ENCODE assay signal across 1 cellular context in the genomic region with DNA sequence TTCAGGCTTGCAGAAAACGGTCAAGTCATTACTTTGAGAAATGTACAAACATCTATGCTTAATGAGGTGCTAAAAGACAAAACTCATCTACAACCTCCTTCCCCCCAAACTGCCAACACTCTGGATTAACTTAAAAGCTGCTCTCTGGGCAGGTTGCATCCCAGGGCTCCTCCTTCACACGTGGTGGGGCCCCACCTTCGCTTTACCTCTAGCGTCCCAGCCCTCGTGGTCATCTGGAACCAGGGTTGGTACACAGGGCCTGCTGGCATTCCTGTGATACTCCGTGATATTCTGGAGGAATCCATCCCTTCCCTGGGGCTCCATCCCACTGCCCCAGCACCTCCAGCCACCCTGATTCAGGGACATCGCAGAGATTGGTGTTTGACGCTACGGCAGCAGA.
TF ChIP-seq lines count a peak whose summit lies in the region.

No MANE protein-coding gene starts in this region.

TF ChIP-seq in SK-N-SH, 30 proteins besides CTCF, POLR2A, EP300 and RAD21 (continued from another document):
- TF ChIP-seq, protein P1, sequence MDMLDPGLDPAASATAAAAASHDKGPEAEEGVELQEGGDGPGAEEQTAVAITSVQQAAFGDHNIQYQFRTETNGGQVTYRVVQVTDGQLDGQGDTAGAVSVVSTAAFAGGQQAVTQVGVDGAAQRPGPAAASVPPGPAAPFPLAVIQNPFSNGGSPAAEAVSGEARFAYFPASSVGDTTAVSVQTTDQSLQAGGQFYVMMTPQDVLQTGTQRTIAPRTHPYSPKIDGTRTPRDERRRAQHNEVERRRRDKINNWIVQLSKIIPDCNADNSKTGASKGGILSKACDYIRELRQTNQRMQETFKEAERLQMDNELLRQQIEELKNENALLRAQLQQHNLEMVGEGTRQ (IDR thresholded peaks at IDR 0.05; ENCODE audit: borderline replicate concordance, low read depth, low read length), result no peak
- TF ChIP-seq GABPA (IDR thresholded peaks at IDR 0.05; ENCODE audit: low read depth) (no peak), JUND (IDR thresholded peaks at IDR 0.05) (no peak), CHD2 (IDR thresholded peaks at IDR 0.05; ENCODE audit: low read length, partially characterized antibody) (no peak)
